In genomic region chr17:82228278-82228841, GRCh38 we compare ENCODE assay signal across 8 cellular contexts. TPM values are rescaled to one million over a fixed set of nuclear protein-coding genes. Genes with fewer than 3 reads are reported as not detected.
DNase-seq lines count a peak whose midpoint lies in the region; ATAC-seq and TF ChIP-seq lines count a peak whose summit lies in the region.

No MANE protein-coding gene starts in this region.

- H3K27me3 ChIP-seq in MG63: no peaks in the 10 kb centered on the region
- peaks cover 13% of the 10 kb centered on the region for H3K27me3 ChIP-seq in left ventricle myocardium inferior (ENCODE audit: low read depth)

- peak overlapping the region; percentile 86 for H3K27ac Mint-ChIP-seq in activated CD8-positive, alpha-beta memory T cell treated with anti-CD3 and anti-CD28 coated beads, Interleukin-2, amount 10 ng/mL, durations not matched to agents 7 days and 5 days
- peak overlapping the region; percentile 50 for H3K27ac Mint-ChIP-seq in activated naive CD4-positive, alpha-beta T cell treated with anti-CD3 and anti-CD28 coated beads for 36 hours

- no peaks in the 10 kb centered on the region for H3K9me3 ChIP-seq in MG63
- H3K9me3 ChIP-seq in left ventricle myocardium inferior (replicated peaks): no peaks in the 10 kb centered on the region

- H3K4me3 Mint-ChIP-seq in activated CD8-positive, alpha-beta memory T cell treated with anti-CD3 and anti-CD28 coated beads, Interleukin-2, amount 10 ng/mL, durations not matched to agents 7 days and 5 days: peak overlapping the region; percentile 74
- peak overlapping the region; percentile 82 for H3K4me3 Mint-ChIP-seq in activated naive CD4-positive, alpha-beta T cell treated with anti-CD3 and anti-CD28 coated beads for 36 hours

- H3K4me1 ChIP-seq in left ventricle myocardium inferior: peaks cover 76% of the 10 kb centered on the region

- peak; percentile 52 for ATAC-seq in activated CD8-positive, alpha-beta memory T cell treated with anti-CD3 and anti-CD28 coated beads, Interleukin-2, amount 10 ng/mL, durations not matched to agents 7 days and 5 days
- no peak for ATAC-seq in GM21786 (IDR thresholded peaks at IDR 0.05; ENCODE audit: unreplicated experiment)
- no peak for ATAC-seq in HG03045 (IDR thresholded peaks at IDR 0.05; ENCODE audit: unreplicated experiment)

- CTCF ChIA-PET in activated CD8-positive, alpha-beta memory T cell treated with anti-CD3 and anti-CD28 coated beads, Interleukin-2, amount 10 ng/mL, durations not matched to agents 7 days and 5 days (lab: Charles Lee): interaction anchor here (1.3 to 2.8 kb wide), 4 partner anchors 8 to 22 kb away, joined by 3 to 14 read pairs (median 6); no protein-coding TSS in a partner anchor
- CTCF ChIA-PET in activated naive CD4-positive, alpha-beta T cell treated with anti-CD3 and anti-CD28 coated beads for 36 hours (lab: Charles Lee): interaction anchor here (1.3 kb wide), 1 partner anchor 22 kb away, joined by 5 read pairs; no protein-coding TSS in a partner anchor

- DNase-seq in activated CD8-positive, alpha-beta memory T cell treated with anti-CD3 and anti-CD28 coated beads, Interleukin-2, amount 10 ng/mL, durations not matched to agents 7 days and 5 days: peak; percentile 83
- no peak for DNase-seq in activated CD8-positive, alpha-beta memory T cell treated with anti-CD3 and anti-CD28 coated beads, Interleukin-2, amount 50 U/mL, for 48 hours
- no peak for DNase-seq in MG63
- peak; percentile 73 for DNase-seq in activated naive CD4-positive, alpha-beta T cell treated with anti-CD3 and anti-CD28 coated beads for 36 hours
- peak; percentile 60 for DNase-seq in left ventricle myocardium inferior

- H3K36me3 Mint-ChIP-seq in activated CD8-positive, alpha-beta memory T cell treated with anti-CD3 and anti-CD28 coated beads, Interleukin-2, amount 10 ng/mL, durations not matched to agents 7 days and 5 days: peaks cover 3% of the 10 kb centered on the region
- no peaks in the 10 kb centered on the region for H3K36me3 Mint-ChIP-seq in activated naive CD4-positive, alpha-beta T cell treated with anti-CD3 and anti-CD28 coated beads for 36 hours (ENCODE audit: low read depth)

- H3K4me3 ChIP-seq in MG63 (peak overlapping the region; percentile 55), left ventricle myocardium inferior (peak overlapping the region; percentile 73), skin epidermis (peak overlapping the region; percentile 40 to 74 (median 49))

- H3K27ac ChIP-seq in left ventricle myocardium inferior (replicated peaks) (peak overlapping the region; percentile 98), skin epidermis (peak overlapping the region; percentile 79 to 98 (median 91))

- peaks cover 39% of the 10 kb centered on the region for H3K36me3 ChIP-seq in MG63
- H3K36me3 ChIP-seq in left ventricle myocardium inferior: no peaks in the 10 kb centered on the region

- H3K9me3 Mint-ChIP-seq in activated CD8-positive, alpha-beta memory T cell treated with anti-CD3 and anti-CD28 coated beads, Interleukin-2, amount 10 ng/mL, durations not matched to agents 7 days and 5 days (ENCODE audit: low read depth): no peaks in the 10 kb centered on the region
- H3K9me3 Mint-ChIP-seq in activated naive CD4-positive, alpha-beta T cell treated with anti-CD3 and anti-CD28 coated beads for 36 hours: no peaks in the 10 kb centered on the region

- intact Hi-C loops in activated naive CD4-positive, alpha-beta T cell treated with anti-CD3 and anti-CD28 coated beads for 36 hours (cut with micrococcal nuclease): no loop called here
- intact Hi-C loops in left ventricle myocardium inferior (cut with micrococcal nuclease): no loop called here

- peaks cover 14% of the 10 kb centered on the region for H3K4me1 Mint-ChIP-seq in activated CD8-positive, alpha-beta memory T cell treated with anti-CD3 and anti-CD28 coated beads, Interleukin-2, amount 10 ng/mL, durations not matched to agents 7 days and 5 days
- H3K4me1 Mint-ChIP-seq in activated naive CD4-positive, alpha-beta T cell treated with anti-CD3 and anti-CD28 coated beads for 36 hours (ENCODE audit: low read depth): peaks cover 12% of the 10 kb centered on the region

- no peak for TF ChIP-seq CTCF in left ventricle myocardium inferior (IDR thresholded peaks at IDR 0.05; ENCODE audit: borderline replicate concordance)

- H3K27me3 Mint-ChIP-seq in activated CD8-positive, alpha-beta memory T cell treated with anti-CD3 and anti-CD28 coated beads, Interleukin-2, amount 10 ng/mL, durations not matched to agents 7 days and 5 days: no peaks in the 10 kb centered on the region
- H3K27me3 Mint-ChIP-seq in activated naive CD4-positive, alpha-beta T cell treated with anti-CD3 and anti-CD28 coated beads for 36 hours (ENCODE audit: low read depth): peaks cover 3% of the 10 kb centered on the region

RNA-seq across cellular contexts. Expression of gene SLC16A3, which starts 0.5 kb away (rescaled TPM):
- total RNA-seq in activated CD8-positive, alpha-beta memory T cell treated with anti-CD3 and anti-CD28 coated beads, Interleukin-2, amount 10 ng/mL, durations not matched to agents 7 days and 5 days: 100 to 1,000 TPM; 119 to 148 TPM
- total RNA-seq in MG63 (2014; rRNA removed; shearing (Covaris generic); ENCODE audit: low replicate concordance): 529 and 652 TPM in 2 replicates
- 10 to 100 TPM; 15.2 to 18.3 TPM for total RNA-seq in activated naive CD4-positive, alpha-beta T cell treated with anti-CD3 and anti-CD28 coated beads for 36 hours
- 8.5 TPM for total RNA-seq in left ventricle myocardium inferior

RNA-seq across cellular contexts. Expression of gene CCDC57, which starts 15.7 kb away (rescaled TPM):
- total RNA-seq in activated CD8-positive, alpha-beta memory T cell treated with anti-CD3 and anti-CD28 coated beads, Interleukin-2, amount 10 ng/mL, durations not matched to agents 7 days and 5 days: 10 to 100 TPM; 70.2 to 73.9 TPM
- 6.9 and 8.2 TPM in 2 replicates for total RNA-seq in MG63 (2014; rRNA removed; shearing (Covaris generic); ENCODE audit: low replicate concordance)
- 10 to 100 TPM; 40.7 to 43.9 TPM for total RNA-seq in activated naive CD4-positive, alpha-beta T cell treated with anti-CD3 and anti-CD28 coated beads for 36 hours
- total RNA-seq in left ventricle myocardium inferior: 8.1 TPM

RNA-seq across cellular contexts. Expression of gene CSNK1D, which starts 45.1 kb away (rescaled TPM):
- 100 to 1,000 TPM; 120 to 139 TPM for total RNA-seq in activated CD8-positive, alpha-beta memory T cell treated with anti-CD3 and anti-CD28 coated beads, Interleukin-2, amount 10 ng/mL, durations not matched to agents 7 days and 5 days
- total RNA-seq in MG63 (2014; rRNA removed; shearing (Covaris generic); ENCODE audit: low replicate concordance): 60.2 and 104 TPM in 2 replicates
- total RNA-seq in activated naive CD4-positive, alpha-beta T cell treated with anti-CD3 and anti-CD28 coated beads for 36 hours: 100 to 1,000 TPM in 1 of 2 experiments, 10 to 100 TPM in 1; 99.8 to 100 TPM
- 61.8 TPM for total RNA-seq in left ventricle myocardium inferior

Comparison
In these comparisons a context has a peak if more than half of its experiments do, and no peak if none do; other contexts are left out.
1. DNase-seq: peak in activated CD8-positive, alpha-beta memory T cell treated with anti-CD3 and anti-CD28 coated beads, Interleukin-2, amount 10 ng/mL, durations not matched to agents 7 days and 5 days (single experiment), activated naive CD4-positive, alpha-beta T cell treated with anti-CD3 and anti-CD28 coated beads for 36 hours (single experiment) and left ventricle myocardium inferior (single experiment); none in activated CD8-positive, alpha-beta memory T cell treated with anti-CD3 and anti-CD28 coated beads, Interleukin-2, amount 50 U/mL, for 48 hours (single experiment) and MG63 (single experiment).
2. RNA of gene SLC16A3, which starts 0.5 kb away (total RNA-seq): 529 to 652 TPM in MG63 and 119 to 148 TPM in activated CD8-positive, alpha-beta memory T cell treated with anti-CD3 and anti-CD28 coated beads, Interleukin-2, amount 10 ng/mL, durations not matched to agents 7 days and 5 days; 15.2 to 18.3 TPM in activated naive CD4-positive, alpha-beta T cell treated with anti-CD3 and anti-CD28 coated beads for 36 hours and 8.5 TPM in left ventricle myocardium inferior (single experiment); every median in the first group is over 4 times any median in the second.
3. Peak in every context shown above with its lines, with median percentiles within 50 percentile points of each other: H3K4me3 ChIP-seq.